In the genomic region with DNA sequence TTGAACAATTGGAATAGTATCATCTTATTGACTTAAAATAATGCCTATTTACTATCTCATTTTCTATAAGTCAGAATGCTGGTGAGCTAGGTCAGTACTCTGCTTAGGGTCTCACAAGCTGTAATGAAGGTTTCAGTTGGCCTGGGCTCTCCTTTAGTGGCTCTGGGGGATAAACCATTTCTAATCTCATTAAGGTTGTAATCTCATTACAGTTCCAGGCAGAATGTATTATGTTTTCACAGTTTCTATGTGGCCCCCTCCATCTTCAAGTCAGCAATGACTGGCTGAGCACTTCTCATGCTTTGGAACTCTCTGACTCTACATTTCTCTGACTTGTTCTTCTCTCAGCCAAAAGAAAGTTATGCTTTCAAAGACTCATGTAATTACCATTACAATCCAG, we compare ENCODE assay signal across 15 cellular contexts.
DNase-seq lines count a peak whose midpoint lies in the region; ATAC-seq and TF ChIP-seq lines count a peak whose summit lies in the region.
"Had no signal": no experiment of that assay in that cellular context is flagged by ENCODE, and none has a peak within 500 bp of the region (broad histone marks: within the 10 kb centered on the region; RNA-seq: fewer than 3 reads in every experiment).

No MANE protein-coding gene starts in this region.

- H4K20me1 ChIP-seq in GM23338 (replicated peaks; ENCODE audit: insufficient read depth): no peaks in the 10 kb centered on the region
- H4K20me1 ChIP-seq: BLaER1 had no signal

- DNase-seq in GM23338 (ENCODE audit: low spot score) (no peak), NCI-H82 (lab: John Stamatoyannopoulos, UW) (peak; percentile 96), WTC11 (ENCODE audit: low spot score) (no peak), retinal pigment epithelial cell (ENCODE audit: low read depth) (peak; percentile 44), GM13977 (ENCODE audit: low spot score) (no peak), cerebellum (ENCODE audit: low spot score) (no peak), iPS-NIHi11 (ENCODE audit: low spot score) (no peak)
- DNase-seq: Calu3; CD4-positive, alpha-beta memory T cell; HCEC 1CT; IMR-90 had no signal

- H3K9me3 Mint-ChIP-seq in GM23338: no peaks in the 10 kb centered on the region
- no peaks in the 10 kb centered on the region for H3K9me3 Mint-ChIP-seq in WTC11

- H3K36me3 Mint-ChIP-seq in GM23338 (ENCODE audit: low read depth) (no peaks in the 10 kb centered on the region), WTC11 (no peaks in the 10 kb centered on the region)
- H3K36me3 Mint-ChIP-seq: CD14-positive monocyte; CD4-positive, alpha-beta memory T cell had no signal

- no peak overlapping the region for H3K4me3 Mint-ChIP-seq in GM23338
- H3K4me3 Mint-ChIP-seq in WTC11: no peak overlapping the region
- H3K4me3 Mint-ChIP-seq: CD14-positive monocyte; CD4-positive, alpha-beta memory T cell had no signal

- H3K4me1 ChIP-seq in GM23338 (ENCODE audit: insufficient read depth): no peaks in the 10 kb centered on the region
- H3K4me1 ChIP-seq: BLaER1 had no signal

- H3K27ac ChIP-seq in GM23338 (ENCODE audit: low read depth): no peak overlapping the region
- H3K27ac ChIP-seq: BLaER1 had no signal

- H3K27me3 ChIP-seq in GM23338 (ENCODE audit: insufficient read depth): no peaks in the 10 kb centered on the region
- H3K27me3 ChIP-seq: BLaER1 had no signal

- H3K27ac Mint-ChIP-seq in GM23338 (peak overlapping the region; percentile 45; the same call in 1 of the 2 replicates), WTC11 (peak overlapping the region; percentile 8)
- H3K27ac Mint-ChIP-seq: CD14-positive monocyte; CD4-positive, alpha-beta memory T cell had no signal

- H3K79me2 ChIP-seq in GM23338 (replicated peaks; ENCODE audit: insufficient read depth): no peaks in the 10 kb centered on the region

- CTCF ChIA-PET in WTC11 (lab: Charles Lee): no interaction called here

- POLR2A ChIA-PET in WTC11 (lab: Charles Lee): no interaction called here

- ATAC-seq in GM23338 (no peak), WTC11 (peak; percentile 22), HG03159 (IDR thresholded peaks at IDR 0.05; ENCODE audit: unreplicated experiment) (no peak)
- ATAC-seq: K562 had no signal

- H3F3A ChIP-seq in GM23338 (replicated peaks; ENCODE audit: low read depth): no peaks in the 10 kb centered on the region

- in situ Hi-C loops in GM13977 (cut with MboI; ENCODE audit: low pct_unique_long_range_greater_than_20kb, low sequenced_read_pairs, unreplicated experiment): no loop called here

- H3K4me3 ChIP-seq in GM23338 (no peak overlapping the region), retinal pigment epithelial cell (ENCODE audit: low read length) (no peak overlapping the region)
- H3K4me3 ChIP-seq: BLaER1, K562 had no signal

- H3K4me1 Mint-ChIP-seq in GM23338 (peaks cover 10% of the 10 kb centered on the region), WTC11 (peaks cover 13% of the 10 kb centered on the region)
- H3K4me1 Mint-ChIP-seq: CD14-positive monocyte; CD4-positive, alpha-beta memory T cell had no signal

- TF ChIP-seq CTCF in GM23338 (conservative IDR thresholded peaks at IDR 0.05; ENCODE audit: low read depth in 2 of 2): no peak
- TF ChIP-seq CTCF in WTC11 (IDR thresholded peaks at IDR 0.05): no peak
- TF ChIP-seq CTCF in retinal pigment epithelial cell (conservative IDR thresholded peaks at IDR 0.05; ENCODE audit: low read depth, low read length): no peak
- no peak for TF ChIP-seq CTCF in GM13977 (IDR thresholded peaks at IDR 0.05; ENCODE audit: extremely low read depth, insufficient read depth, missing control alignments)

- no peak overlapping the region for H3K4me2 ChIP-seq in GM23338
- H3K4me2 ChIP-seq: BLaER1 had no signal

- 0 out of 2 replicates have a peak, but pooled peaks cover 2% of the 10 kb centered on the region for H3K9me2 ChIP-seq in GM23338 (ENCODE audit: insufficient read depth)

- no peaks in the 10 kb centered on the region for H3K36me3 ChIP-seq in GM23338 (ENCODE audit: insufficient read depth)
- H3K36me3 ChIP-seq: BLaER1 had no signal

- no peak overlapping the region for H2AFZ ChIP-seq in GM23338

- H3K27me3 Mint-ChIP-seq in GM23338 (ENCODE audit: insufficient read depth, low read depth, poor library complexity) (no peaks in the 10 kb centered on the region), WTC11 (ENCODE audit: low read depth) (no peaks in the 10 kb centered on the region)
- H3K27me3 Mint-ChIP-seq: CD4-positive, alpha-beta memory T cell had no signal

TF ChIP-seq in GM23338, 12 proteins besides CTCF, POLR2A, EP300 and RAD21 (continues in another document):
- TF ChIP-seq CREB1 (CRISPR knock-in tag; IDR thresholded peaks at IDR 0.05; ENCODE audit: low read depth): no peak
- TF ChIP-seq JUNB (IDR thresholded peaks at IDR 0.05; ENCODE audit: unreplicated experiment): no peak

TF ChIP-seq in WTC11, 78 proteins besides CTCF, POLR2A, EP300 and RAD21:
- no peak for TF ChIP-seq GRHL2 (CRISPR knock-in tag; IDR thresholded peaks at IDR 0.05; ENCODE audit: insufficient replicate concordance, severe bottlenecking)
- TF ChIP-seq, protein P1, sequence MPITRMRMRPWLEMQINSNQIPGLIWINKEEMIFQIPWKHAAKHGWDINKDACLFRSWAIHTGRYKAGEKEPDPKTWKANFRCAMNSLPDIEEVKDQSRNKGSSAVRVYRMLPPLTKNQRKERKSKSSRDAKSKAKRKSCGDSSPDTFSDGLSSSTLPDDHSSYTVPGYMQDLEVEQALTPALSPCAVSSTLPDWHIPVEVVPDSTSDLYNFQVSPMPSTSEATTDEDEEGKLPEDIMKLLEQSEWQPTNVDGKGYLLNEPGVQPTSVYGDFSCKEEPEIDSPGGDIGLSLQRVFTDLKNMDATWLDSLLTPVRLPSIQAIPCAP (CRISPR knock-in tag; IDR thresholded peaks at IDR 0.05): no peak
- TF ChIP-seq ZNF671 (CRISPR knock-in tag; IDR thresholded peaks at IDR 0.05): no peak
- no peak for TF ChIP-seq CBFB (CRISPR knock-in tag; IDR thresholded peaks at IDR 0.05; ENCODE audit: low read depth)
- no peak for TF ChIP-seq TEAD1 (CRISPR knock-in tag; IDR thresholded peaks at IDR 0.05)
TF ChIP-seq in WTC11: peak in this region for 0.

Comparison
In these comparisons a context has a peak if more than half of its experiments do, and no peak if none do; other contexts are left out.
1. DNase-seq: peak in NCI-H82 (single experiment) and retinal pigment epithelial cell (single experiment); none in GM23338 (single experiment), WTC11 (single experiment), GM13977 (single experiment), cerebellum (single experiment) and iPS-NIHi11 (single experiment).